ENCODE assay signal across 13 cellular contexts in the genomic region with DNA sequence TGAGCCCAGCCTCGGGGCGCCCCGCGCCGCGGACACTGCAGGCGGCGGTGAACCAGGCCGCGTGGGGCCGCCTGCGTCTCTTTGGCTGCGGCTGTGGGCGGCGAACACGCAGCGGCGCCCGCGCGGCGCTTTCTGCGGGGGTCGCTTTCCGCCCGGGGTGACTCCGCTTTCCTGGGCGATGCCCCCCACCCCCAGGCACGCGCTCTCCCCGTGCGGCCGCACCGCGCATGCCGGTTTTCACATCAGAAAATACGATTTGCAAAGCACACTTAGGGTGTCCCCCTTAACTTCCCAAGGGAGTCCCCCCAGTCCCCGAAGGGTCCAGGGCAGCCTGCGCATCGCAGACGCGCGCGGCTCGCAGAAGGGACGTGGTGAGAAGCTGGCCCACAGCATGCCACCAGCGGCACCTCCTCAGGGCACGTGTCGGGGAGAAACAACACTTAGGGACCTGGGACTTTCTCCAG. TPM values are rescaled to one million over a fixed set of nuclear protein-coding genes. Genes with fewer than 3 reads are reported as not detected.
DNase-seq lines count a peak whose midpoint lies in the region; ATAC-seq and TF ChIP-seq lines count a peak whose summit lies in the region.
"Had no signal": no experiment of that assay in that cellular context is flagged by ENCODE, and none has a peak within 500 bp of the region (broad histone marks: within the 10 kb centered on the region; RNA-seq: fewer than 3 reads in every experiment).

No MANE protein-coding gene starts in this region.

- no peak overlapping the region for H3K9ac ChIP-seq in SK-N-SH

- H3F3A ChIP-seq in SK-N-SH (replicated peaks; ENCODE audit: insufficient read depth), result no peaks in the 10 kb centered on the region

- no peak for TF ChIP-seq RAD21 in SK-N-SH (IDR thresholded peaks at IDR 0.05; ENCODE audit: low read length)

- H3K9me3 ChIP-seq in SK-N-SH (no peaks in the 10 kb centered on the region), lower lobe of right lung (no peaks in the 10 kb centered on the region)

- H3K9me3 Mint-ChIP-seq in dendritic cell treated with granulocyte-macrophage colony-stimulating factor and Interleukin-4, amounts not matched to agents 40 ng/mL and 50 ng/mL, for 4 days, result no peaks in the 10 kb centered on the region
- H3K9me3 Mint-ChIP-seq in stimulated activated naive CD8-positive, alpha-beta T cell treated with anti-CD3 and anti-CD28 coated beads, Interleukin-15, Interleukin-2, amounts not matched to agents 100 ng/mL and 50 ng/mL, for 24 hours, result no peaks in the 10 kb centered on the region

- intact Hi-C loops in dendritic cell treated with granulocyte-macrophage colony-stimulating factor and Interleukin-4, amounts not matched to agents 40 ng/mL and 50 ng/mL, for 4 days (cut with micrococcal nuclease), result no loop called here
- intact Hi-C loops in lower lobe of right lung (cut with DNase I), result no loop called here

- TF ChIP-seq CTCF in SK-N-SH (IDR thresholded peaks at IDR 0.05) (no peak), lower lobe of right lung (IDR thresholded peaks at IDR 0.05) (no peak)

- H3K27ac ChIP-seq in SK-N-SH (ENCODE audit: low read depth in 2 of 2, low read length in 1 of 2) (no peak overlapping the region), lower lobe of right lung (no peak overlapping the region)

- H3K27me3 Mint-ChIP-seq in dendritic cell treated with granulocyte-macrophage colony-stimulating factor and Interleukin-4, amounts not matched to agents 40 ng/mL and 50 ng/mL, for 4 days, result peaks cover 26% of the 10 kb centered on the region
- H3K27me3 Mint-ChIP-seq in stimulated activated naive CD8-positive, alpha-beta T cell treated with anti-CD3 and anti-CD28 coated beads, Interleukin-15, Interleukin-2, amounts not matched to agents 100 ng/mL and 50 ng/mL, for 24 hours, result peaks cover 7% of the 10 kb centered on the region

- no peaks in the 10 kb centered on the region for H3K4me1 Mint-ChIP-seq in dendritic cell treated with granulocyte-macrophage colony-stimulating factor and Interleukin-4, amounts not matched to agents 40 ng/mL and 50 ng/mL, for 4 days (ENCODE audit: low read depth)
- peaks cover 10% of the 10 kb centered on the region for H3K4me1 Mint-ChIP-seq in stimulated activated naive CD8-positive, alpha-beta T cell treated with anti-CD3 and anti-CD28 coated beads, Interleukin-15, Interleukin-2, amounts not matched to agents 100 ng/mL and 50 ng/mL, for 24 hours (ENCODE audit: low read depth)

- H4K20me1 ChIP-seq in SK-N-SH (ENCODE audit: insufficient read depth), result no peaks in the 10 kb centered on the region

- H3K27me3 ChIP-seq in SK-N-SH (ENCODE audit: insufficient read depth) (peaks cover 12% of the 10 kb centered on the region), lower lobe of right lung (ENCODE audit: low read depth) (peaks cover 33% of the 10 kb centered on the region)

- H3K79me2 ChIP-seq in SK-N-SH (ENCODE audit: insufficient read depth), result no peaks in the 10 kb centered on the region

- CTCF ChIA-PET in SK-N-SH (lab: Yijun Ruan, JAX), result no interaction called here

- WGBS in SK-N-SH (ENCODE audit: low lambda C conversion rate), result 53% methylated on average over 13 of the region's 49 CpGs

- POLR2A ChIA-PET in SK-N-SH (lab: Yijun Ruan, JAX), result no interaction called here

- ATAC-seq in SK-N-SH treated with all-trans-retinoic acid at 6 μM for 48 hours (no peak), lower lobe of right lung (no peak)

- H3K4me3 Mint-ChIP-seq in dendritic cell treated with granulocyte-macrophage colony-stimulating factor and Interleukin-4, amounts not matched to agents 40 ng/mL and 50 ng/mL, for 4 days, result peak overlapping the region; percentile 56
- H3K4me3 Mint-ChIP-seq in stimulated activated naive CD8-positive, alpha-beta T cell treated with anti-CD3 and anti-CD28 coated beads, Interleukin-15, Interleukin-2, amounts not matched to agents 100 ng/mL and 50 ng/mL, for 24 hours, result peak overlapping the region; percentile 32

- no peaks in the 10 kb centered on the region for H3K36me3 ChIP-seq in SK-N-SH (replicated peaks in 1 of 2; ENCODE audit: control insufficient read depth in 1 of 2, insufficient read depth in 2 of 2, low read length in 1 of 2)
- H3K36me3 ChIP-seq in lower lobe of right lung, result no peaks in the 10 kb centered on the region

- H3K27ac Mint-ChIP-seq in dendritic cell treated with granulocyte-macrophage colony-stimulating factor and Interleukin-4, amounts not matched to agents 40 ng/mL and 50 ng/mL, for 4 days, result no peak overlapping the region
- no peak overlapping the region for H3K27ac Mint-ChIP-seq in stimulated activated naive CD8-positive, alpha-beta T cell treated with anti-CD3 and anti-CD28 coated beads, Interleukin-15, Interleukin-2, amounts not matched to agents 100 ng/mL and 50 ng/mL, for 24 hours

- no peaks in the 10 kb centered on the region for H3K36me3 Mint-ChIP-seq in dendritic cell treated with granulocyte-macrophage colony-stimulating factor and Interleukin-4, amounts not matched to agents 40 ng/mL and 50 ng/mL, for 4 days (ENCODE audit: low read depth)
- no peaks in the 10 kb centered on the region for H3K36me3 Mint-ChIP-seq in stimulated activated naive CD8-positive, alpha-beta T cell treated with anti-CD3 and anti-CD28 coated beads, Interleukin-15, Interleukin-2, amounts not matched to agents 100 ng/mL and 50 ng/mL, for 24 hours (ENCODE audit: low read depth)

- H3K4me3 ChIP-seq in SK-N-SH (ENCODE audit: low read depth in 2 of 2, low read length in 1 of 2), result peak overlapping the region; percentile 30 to 35; a peak in 2 of 4 replicates
- peak overlapping the region; percentile 56 for H3K4me3 ChIP-seq in lower lobe of right lung

- no peak for TF ChIP-seq EP300 in SK-N-SH (IDR thresholded peaks at IDR 0.05; ENCODE audit: borderline replicate concordance in 1 of 2, low read depth in 1 of 2, low read length in 1 of 2)

- no peak overlapping the region; the same call in 1 of the 2 replicates for H2AFZ ChIP-seq in SK-N-SH (ENCODE audit: low read depth)

- no peaks in the 10 kb centered on the region for H3K9me2 ChIP-seq in SK-N-SH

- H3K4me1 ChIP-seq in SK-N-SH (ENCODE audit: control insufficient read depth in 1 of 2, insufficient read depth in 2 of 2, low read depth in 1 of 2, low read length in 1 of 2) (peaks cover 0 to 2% of the 10 kb centered on the region in 2 experiments; a peak in 1 of 4 replicates), lower lobe of right lung (peaks cover 16% of the 10 kb centered on the region)

- H3K4me2 ChIP-seq in SK-N-SH, result peak overlapping the region; percentile 52; the same call in 1 of the 2 replicates

- DNase-seq in SK-N-SH (peak; percentile 57), lower lobe of right lung (peak; percentile 19), NCI-H2081 treated with DMSO at 0.1 percent for 48 hours (lab: John Stamatoyannopoulos, UW) (no peak), DMS79 treated with DMSO at 0.1 percent for 48 hours (lab: John Stamatoyannopoulos, UW) (no peak), foreskin melanocyte (no peak)
- DNase-seq: hippocampal formation had no signal

TF ChIP-seq in SK-N-SH, 30 proteins besides CTCF, POLR2A, EP300 and RAD21:
- no peak for TF ChIP-seq EZH2phosphoT487 (IDR thresholded peaks at IDR 0.05; ENCODE audit: borderline replicate concordance, low read depth)
- TF ChIP-seq, protein P1, sequence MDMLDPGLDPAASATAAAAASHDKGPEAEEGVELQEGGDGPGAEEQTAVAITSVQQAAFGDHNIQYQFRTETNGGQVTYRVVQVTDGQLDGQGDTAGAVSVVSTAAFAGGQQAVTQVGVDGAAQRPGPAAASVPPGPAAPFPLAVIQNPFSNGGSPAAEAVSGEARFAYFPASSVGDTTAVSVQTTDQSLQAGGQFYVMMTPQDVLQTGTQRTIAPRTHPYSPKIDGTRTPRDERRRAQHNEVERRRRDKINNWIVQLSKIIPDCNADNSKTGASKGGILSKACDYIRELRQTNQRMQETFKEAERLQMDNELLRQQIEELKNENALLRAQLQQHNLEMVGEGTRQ (IDR thresholded peaks at IDR 0.05; ENCODE audit: borderline replicate concordance, low read depth, low read length), result no peak
- TF ChIP-seq FOSL2 (IDR thresholded peaks at IDR 0.05; ENCODE audit: borderline replicate concordance, low read depth), result no peak
- TF ChIP-seq NFIC (IDR thresholded peaks at IDR 0.05; ENCODE audit: borderline replicate concordance), result no peak
- TF ChIP-seq SIN3A (IDR thresholded peaks at IDR 0.05; ENCODE audit: borderline replicate concordance, low read depth, low read length), result no peak

TF ChIP-seq in SK-N-SH treated with all-trans-retinoic acid at 6 μM for 48 hours, 23 proteins besides CTCF, POLR2A, EP300 and RAD21 (continues in another document):
- TF ChIP-seq, protein P2, sequence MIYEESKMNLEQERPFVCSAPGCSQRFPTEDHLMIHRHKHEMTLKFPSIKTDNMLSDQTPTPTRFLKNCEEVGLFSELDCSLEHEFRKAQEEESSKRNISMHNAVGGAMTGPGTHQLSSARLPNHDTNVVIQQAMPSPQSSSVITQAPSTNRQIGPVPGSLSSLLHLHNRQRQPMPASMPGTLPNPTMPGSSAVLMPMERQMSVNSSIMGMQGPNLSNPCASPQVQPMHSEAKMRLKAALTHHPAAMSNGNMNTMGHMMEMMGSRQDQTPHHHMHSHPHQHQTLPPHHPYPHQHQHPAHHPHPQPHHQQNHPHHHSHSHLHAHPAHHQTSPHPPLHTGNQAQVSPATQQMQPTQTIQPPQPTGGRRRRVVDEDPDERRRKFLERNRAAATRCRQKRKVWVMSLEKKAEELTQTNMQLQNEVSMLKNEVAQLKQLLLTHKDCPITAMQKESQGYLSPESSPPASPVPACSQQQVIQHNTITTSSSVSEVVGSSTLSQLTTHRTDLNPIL (CRISPR knock-in tag; IDR thresholded peaks at IDR 0.05; ENCODE audit: low read depth), result no peak

RNA-seq across cellular contexts. Expression of a gene that starts 5.3 kb away (rescaled TPM):
- polyA plus RNA-seq in SK-N-SH (2012; rRNA removed), result 0.16 TPM in 1 of 2 replicates, not detected in the other
- 0.04 TPM in 1 of 2 replicates, not detected in the other for polyA plus RNA-seq in SK-N-SH (2012; cell fraction: cytosol; rRNA removed)
- 0.02 TPM in 1 of 2 replicates, not detected in the other for polyA plus RNA-seq in SK-N-SH (2012; cell fraction: nucleus; rRNA removed)
- not detected for total RNA-seq in lower lobe of right lung
- total RNA-seq: A172, LHCN-M2 had no signal

RNA-seq across cellular contexts. Expression of a gene that starts 11.7 kb away (rescaled TPM):
- polyA plus RNA-seq in SK-N-SH (2012; rRNA removed), result 12.5 and 12.8 TPM in 2 replicates
- 5.8 and 9.9 TPM in 2 replicates for polyA plus RNA-seq in SK-N-SH (2012; cell fraction: cytosol; rRNA removed)
- polyA plus RNA-seq in SK-N-SH (2012; cell fraction: nucleus; rRNA removed), result 8.1 and 9.1 TPM in 2 replicates
- total RNA-seq in lower lobe of right lung, result 8.9 TPM

RNA-seq across cellular contexts. Expression of a gene that starts 47.6 kb away (rescaled TPM):
- polyA plus RNA-seq in SK-N-SH (2012; rRNA removed), result not detected in 2 replicates
- not detected in 2 replicates for polyA plus RNA-seq in SK-N-SH (2012; cell fraction: cytosol; rRNA removed)
- polyA plus RNA-seq in SK-N-SH (2012; cell fraction: nucleus; rRNA removed), result not detected in 2 replicates
- total RNA-seq in lower lobe of right lung, result not detected
- total RNA-seq: A172, LHCN-M2, renal cortical epithelial cell, temporal lobe had no signal

Comparison
In these comparisons a context has a peak if more than half of its experiments do, and no peak if none do; other contexts are left out.
1. DNase-seq: peak in SK-N-SH (single experiment) and lower lobe of right lung (single experiment); none in NCI-H2081 treated with DMSO at 0.1 percent for 48 hours (single experiment), DMS79 treated with DMSO at 0.1 percent for 48 hours (single experiment) and foreskin melanocyte (single experiment).